In the genomic region with DNA sequence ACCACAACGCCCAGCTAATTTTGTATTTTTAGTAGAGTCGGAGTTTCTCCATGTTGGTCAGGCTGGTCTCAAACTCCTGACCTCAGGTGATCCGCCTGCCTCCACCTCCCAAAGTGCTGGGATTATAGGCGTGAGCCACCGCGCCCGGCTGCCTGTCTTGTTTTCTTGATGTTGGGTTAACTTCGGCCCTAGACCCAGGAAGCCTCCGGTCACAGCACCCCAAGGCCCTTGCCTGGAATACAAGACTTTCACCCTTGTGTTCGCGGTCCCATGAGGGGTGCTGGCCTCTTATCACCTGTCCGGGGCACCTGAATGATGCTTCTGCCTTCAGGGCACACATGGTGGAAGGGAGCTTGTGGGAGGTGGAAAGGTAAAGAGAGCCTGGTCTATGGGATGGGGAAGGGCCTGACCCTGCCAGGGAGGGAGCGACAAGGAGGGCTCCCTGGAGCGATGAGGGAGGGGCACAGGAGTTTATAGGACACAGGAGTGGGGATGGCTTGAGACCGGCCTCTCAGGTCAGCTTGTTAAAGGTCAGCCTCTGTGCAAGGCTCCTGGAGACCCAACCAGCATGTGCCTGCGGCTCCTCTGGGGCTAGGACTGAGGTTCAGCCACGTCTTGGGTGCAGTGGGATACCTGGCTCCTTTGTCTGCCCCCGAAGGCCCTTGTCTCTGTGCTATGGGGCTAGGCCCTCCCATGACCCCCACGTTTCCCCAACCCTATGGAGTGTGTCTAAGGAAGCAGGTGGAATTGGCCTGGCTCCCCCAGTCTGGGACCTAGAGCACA, we compare ENCODE assay signal across 1 cellular context.
TF ChIP-seq lines count a peak whose summit lies in the region.

No MANE protein-coding gene starts in this region.

TF ChIP-seq in H1, 55 proteins besides CTCF, POLR2A, EP300 and RAD21:
- no peak for TF ChIP-seq CBX5 (IDR thresholded peaks at IDR 0.05; ENCODE audit: low read depth, low read length)
- TF ChIP-seq KDM1A (IDR thresholded peaks at IDR 0.05; ENCODE audit: borderline replicate concordance, low read length): no peak
- no peak for TF ChIP-seq KDM5A (IDR thresholded peaks at IDR 0.05; ENCODE audit: low read length)
- TF ChIP-seq, protein P1, sequence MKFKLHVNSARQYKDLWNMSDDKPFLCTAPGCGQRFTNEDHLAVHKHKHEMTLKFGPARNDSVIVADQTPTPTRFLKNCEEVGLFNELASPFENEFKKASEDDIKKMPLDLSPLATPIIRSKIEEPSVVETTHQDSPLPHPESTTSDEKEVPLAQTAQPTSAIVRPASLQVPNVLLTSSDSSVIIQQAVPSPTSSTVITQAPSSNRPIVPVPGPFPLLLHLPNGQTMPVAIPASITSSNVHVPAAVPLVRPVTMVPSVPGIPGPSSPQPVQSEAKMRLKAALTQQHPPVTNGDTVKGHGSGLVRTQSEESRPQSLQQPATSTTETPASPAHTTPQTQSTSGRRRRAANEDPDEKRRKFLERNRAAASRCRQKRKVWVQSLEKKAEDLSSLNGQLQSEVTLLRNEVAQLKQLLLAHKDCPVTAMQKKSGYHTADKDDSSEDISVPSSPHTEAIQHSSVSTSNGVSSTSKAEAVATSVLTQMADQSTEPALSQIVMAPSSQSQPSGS (IDR thresholded peaks at IDR 0.05; ENCODE audit: low read length): no peak
- no peak for TF ChIP-seq SIN3A (conservative IDR thresholded peaks at IDR 0.05 in 1 of 2, IDR thresholded peaks at IDR 0.05 in 1 of 2; ENCODE audit: low read depth in 1 of 2, low read length in 2 of 2)
- no peak for TF ChIP-seq MAFK (IDR thresholded peaks at IDR 0.05; ENCODE audit: low read depth, low read length)
- no peak for TF ChIP-seq TAF7 (optimal IDR thresholded peaks at IDR 0.05; ENCODE audit: borderline replicate concordance, low read depth, low read length)
- TF ChIP-seq TEAD4 (IDR thresholded peaks at IDR 0.05; ENCODE audit: low read depth, low read length): no peak
- no peak for TF ChIP-seq BRCA1 (IDR thresholded peaks at IDR 0.05; ENCODE audit: low read depth, low read length)
- no peak for TF ChIP-seq SP1 (IDR thresholded peaks at IDR 0.05; ENCODE audit: low read depth, low read length)
- TF ChIP-seq FOSL1 (IDR thresholded peaks at IDR 0.05; ENCODE audit: insufficient read depth, low read depth, low read length): no peak
- no peak for TF ChIP-seq TAF1 (IDR thresholded peaks at IDR 0.05; ENCODE audit: low read depth, low read length)
- TF ChIP-seq CBX8 (IDR thresholded peaks at IDR 0.05; ENCODE audit: borderline replicate concordance, low read depth, low read length): no peak
- TF ChIP-seq ASH2L (IDR thresholded peaks at IDR 0.05; ENCODE audit: low read length): no peak
- TF ChIP-seq POLR2AphosphoS5 (IDR thresholded peaks at IDR 0.05; ENCODE audit: low read depth, low read length): no peak
